Comparison of ENCODE assay signal across 18 cellular contexts in the genomic region with DNA sequence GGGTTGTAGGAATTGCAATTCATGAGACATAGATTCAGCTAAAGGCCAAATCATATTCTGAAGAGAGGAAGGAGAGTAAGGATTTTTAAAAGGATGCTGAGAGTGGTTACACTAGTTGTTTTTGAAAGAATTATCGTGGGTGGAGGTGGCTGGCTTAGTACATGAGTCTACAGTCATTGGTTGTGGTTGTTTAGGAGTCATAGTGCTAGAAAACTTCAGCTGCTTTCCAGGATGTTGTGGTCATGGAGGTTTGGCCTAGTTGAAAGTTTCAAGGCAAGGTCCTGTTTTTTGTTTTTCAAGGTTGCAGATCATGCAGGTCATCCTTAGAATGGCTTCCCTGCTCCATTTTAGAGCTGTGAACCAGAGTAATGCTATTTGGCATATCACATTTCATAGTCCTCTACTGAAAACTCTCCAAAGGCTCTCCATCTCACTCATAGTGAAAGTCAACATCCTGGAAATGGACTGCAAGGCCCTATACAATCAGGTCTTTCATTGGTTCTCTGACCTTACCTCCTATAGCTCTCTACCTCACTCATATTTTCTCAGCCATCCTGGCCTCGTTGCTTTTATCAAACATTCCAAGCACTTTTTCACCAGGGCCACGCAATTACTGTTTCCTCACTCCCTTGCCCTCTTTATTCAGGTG. TPM values are rescaled to one million over a fixed set of nuclear protein-coding genes. Genes with fewer than 3 reads are reported as not detected.
DNase-seq lines count a peak whose midpoint lies in the region; ATAC-seq and TF ChIP-seq lines count a peak whose summit lies in the region.
"Had no signal": no experiment of that assay in that cellular context is flagged by ENCODE, and none has a peak within 500 bp of the region (broad histone marks: within the 10 kb centered on the region; RNA-seq: fewer than 3 reads in every experiment).

No MANE protein-coding gene starts in this region.

- peaks cover 2% of the 10 kb centered on the region for H3K27me3 Mint-ChIP-seq in activated CD8-positive, alpha-beta T cell treated with anti-CD3 and anti-CD28 coated beads for 36 hours

- H3K4me3 Mint-ChIP-seq in activated CD8-positive, alpha-beta T cell treated with anti-CD3 and anti-CD28 coated beads for 36 hours, result no peak overlapping the region

- peaks cover 14% of the 10 kb centered on the region for H3K4me1 Mint-ChIP-seq in activated CD8-positive, alpha-beta T cell treated with anti-CD3 and anti-CD28 coated beads for 36 hours (ENCODE audit: low read depth)

- H3K36me3 Mint-ChIP-seq in activated CD8-positive, alpha-beta T cell treated with anti-CD3 and anti-CD28 coated beads for 36 hours (ENCODE audit: low read depth), result peaks cover 5% of the 10 kb centered on the region

- DNase-seq in activated CD4-positive, alpha-beta T cell treated with anti-CD3 and anti-CD28 coated beads for 48 hours, result peak; percentile 4
- no peak for DNase-seq in activated CD4-positive, alpha-beta T cell treated with anti-CD3 and anti-CD28 coated beads, Interleukin-2, amount 50 U/mL, for 1 hour
- DNase-seq in activated CD8-positive, alpha-beta T cell treated with anti-CD3 and anti-CD28 coated beads for 36 hours, result peak; percentile 54
- peak; percentile 11 for DNase-seq in iris pigment epithelial cell (ENCODE audit: low read depth)
- DNase-seq: activated CD8-positive, alpha-beta memory T cell treated with anti-CD3 and anti-CD28 coated beads, Interleukin-2, amount 50 U/mL, for 4 hours; caudate nucleus; GOT3; heart left ventricle; NCI-H1092; NCI-H2081; NCI-H524 treated with DMSO at 0.1 percent for 48 hours; right lobe of liver; upper lobe of left lung had no signal

- H3K27ac Mint-ChIP-seq in activated CD8-positive, alpha-beta T cell treated with anti-CD3 and anti-CD28 coated beads for 36 hours, result peak overlapping the region; percentile 43

- intact Hi-C loops in activated CD8-positive, alpha-beta T cell treated with anti-CD3 and anti-CD28 coated beads for 36 hours (cut with micrococcal nuclease), result no loop called here

- CTCF ChIA-PET in activated CD8-positive, alpha-beta T cell treated with anti-CD3 and anti-CD28 coated beads for 36 hours (lab: Charles Lee), result interaction anchor here (0.7 to 1.8 kb wide), 2 partner anchors 30 to 521 kb away, joined by 3 to 4 read pairs; no protein-coding TSS in a partner anchor

- H3K9me3 Mint-ChIP-seq in activated CD8-positive, alpha-beta T cell treated with anti-CD3 and anti-CD28 coated beads for 36 hours, result peaks cover 12% of the 10 kb centered on the region

- ATAC-seq in HG02973 (IDR thresholded peaks at IDR 0.05; ENCODE audit: unreplicated experiment) (peak; percentile 73), GM19351 (IDR thresholded peaks at IDR 0.05; ENCODE audit: unreplicated experiment) (no peak), GM21360 (IDR thresholded peaks at IDR 0.05; ENCODE audit: unreplicated experiment) (no peak), HG02763 (IDR thresholded peaks at IDR 0.05; ENCODE audit: unreplicated experiment) (no peak)
- peak; percentile 83 for ATAC-seq in activated CD8-positive, alpha-beta T cell treated with anti-CD3 and anti-CD28 coated beads for 36 hours
- ATAC-seq: heart left ventricle, right lobe of liver, Right ventricle myocardium inferior had no signal

- no peak for TF ChIP-seq CTCF in activated CD8-positive, alpha-beta T cell treated with anti-CD3 and anti-CD28 coated beads for 36 hours (IDR thresholded peaks at IDR 0.05)

- POLR2A ChIA-PET in activated CD8-positive, alpha-beta T cell treated with anti-CD3 and anti-CD28 coated beads for 36 hours (lab: Charles Lee), result no interaction called here

RNA-seq across cellular contexts. Expression of a gene that starts 26.1 kb away (rescaled TPM):
- total RNA-seq in activated CD8-positive, alpha-beta T cell treated with anti-CD3 and anti-CD28 coated beads for 36 hours, result 10 to 100 TPM; 43.0 to 43.7 TPM

Comparison
In these comparisons a context has a peak if more than half of its experiments do, and no peak if none do; other contexts are left out.
1. ATAC-seq: peak in HG02973 (single experiment) and activated CD8-positive, alpha-beta T cell treated with anti-CD3 and anti-CD28 coated beads for 36 hours (single experiment); none in GM19351 (single experiment), GM21360 (single experiment) and HG02763 (single experiment).